Comparison of ENCODE assay signal across 1 cellular context in genomic region chr10:99429521-99430095, GRCh38.
TF ChIP-seq lines count a peak whose summit lies in the region.

No MANE protein-coding gene starts in this region.

TF ChIP-seq in K562, 482 proteins besides CTCF, POLR2A, EP300 and RAD21 (continued from another document):
- TF ChIP-seq HLTF (IDR thresholded peaks at IDR 0.05) = no peak
